21 cellular contexts compared by ENCODE assay signal in the genomic region with DNA sequence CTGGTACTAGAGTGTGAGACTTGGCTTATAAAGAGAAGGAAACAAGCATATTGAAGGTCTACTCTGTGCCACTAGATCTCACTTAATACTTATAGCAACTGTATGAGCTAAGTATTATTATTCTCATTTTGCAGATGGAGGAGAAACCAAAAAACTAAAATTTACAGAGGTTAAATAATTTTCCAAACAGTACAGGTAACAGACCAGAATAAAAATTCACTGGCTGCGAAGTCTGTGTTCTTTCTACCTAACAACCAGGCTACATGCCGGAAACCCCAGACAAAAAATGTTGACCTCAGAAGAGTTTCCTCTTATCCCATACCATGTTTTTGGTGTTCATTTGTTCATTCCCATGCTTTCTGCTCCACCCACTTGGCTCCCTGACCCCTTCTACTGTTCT.
"Had no signal": no experiment of that assay in that cellular context is flagged by ENCODE, and none has a peak within 500 bp of the region (broad histone marks: within the 10 kb centered on the region; RNA-seq: fewer than 3 reads in every experiment).

No MANE protein-coding gene starts in this region.

- H3K4me3 Mint-ChIP-seq: activated CD8-positive, alpha-beta T cell treated with anti-CD3 and anti-CD28 coated beads for 36 hours; activated T-cell treated with anti-CD3 and anti-CD28 coated beads, Interleukin-2, amount 50 U/mL, for 4 hours; dendritic cell treated with granulocyte-macrophage colony-stimulating factor and Interleukin-4, amounts not matched to agents 40 ng/mL and 50 ng/mL, for 4 days; naive B cell had no signal

- H3K36me3 ChIP-seq: left lung had no signal

- H3K27me3 ChIP-seq: left lung, right atrium auricular region, upper lobe of right lung had no signal

- H3K9ac ChIP-seq: SK-N-SH had no signal

- DNase-seq: activated CD4-positive, alpha-beta T cell treated with anti-CD3 and anti-CD28 coated beads for 4 hours; activated CD8-positive, alpha-beta T cell treated with anti-CD3 and anti-CD28 coated beads for 36 hours; activated gamma-delta T cell; activated T-cell treated with anti-CD3 and anti-CD28 coated beads, Interleukin-2, amount 50 U/mL, for 4 hours; amniotic stem cell; effector memory CD4-positive, alpha-beta T cell; hypothalamus; kidney; left lung; mammary epithelial cell; naive B cell; SK-N-SH; small intestine; stimulated activated CD4-positive, alpha-beta T cell treated with anti-CD3 and anti-CD28 coated beads, Interleukin-4, amount 100 ng/mL, for 4 hours; stimulated activated CD8-positive, alpha-beta memory T cell treated with anti-CD3 and anti-CD28 coated beads, Interleukin-4, amount 100 ng/mL, for 48 hours; stimulated activated naive CD4-positive, alpha-beta T cell treated with Interleukin-2 at 50 U/mL for 16 hours; upper lobe of right lung had no signal

- H3K27me3 Mint-ChIP-seq: activated CD8-positive, alpha-beta T cell treated with anti-CD3 and anti-CD28 coated beads for 36 hours; dendritic cell treated with granulocyte-macrophage colony-stimulating factor and Interleukin-4, amounts not matched to agents 40 ng/mL and 50 ng/mL, for 4 days; naive B cell had no signal

- H3K9me3 Mint-ChIP-seq: activated CD8-positive, alpha-beta T cell treated with anti-CD3 and anti-CD28 coated beads for 36 hours; activated naive CD4-positive, alpha-beta T cell treated with anti-CD3 and anti-CD28 coated beads, Interleukin-2, amount 50 U/mL, for 72 hours; activated T-cell treated with anti-CD3 and anti-CD28 coated beads, Interleukin-2, amount 50 U/mL, for 4 hours; dendritic cell treated with granulocyte-macrophage colony-stimulating factor and Interleukin-4, amounts not matched to agents 40 ng/mL and 50 ng/mL, for 4 days; naive B cell had no signal

- H3K36me3 Mint-ChIP-seq: naive B cell had no signal

- H3K4me3 ChIP-seq: left lung, right atrium auricular region, upper lobe of right lung had no signal

- H3K9me3 ChIP-seq: left lung, right atrium auricular region, SK-N-SH, upper lobe of right lung had no signal

- ATAC-seq: activated CD8-positive, alpha-beta T cell treated with anti-CD3 and anti-CD28 coated beads for 36 hours; activated naive CD4-positive, alpha-beta T cell treated with anti-CD3 and anti-CD28 coated beads, Interleukin-2, amount 50 U/mL, for 72 hours; activated T-cell treated with anti-CD3 and anti-CD28 coated beads, Interleukin-2, amount 50 U/mL, for 4 hours; left lung; upper lobe of right lung had no signal

- H3K27ac Mint-ChIP-seq: activated CD8-positive, alpha-beta T cell treated with anti-CD3 and anti-CD28 coated beads for 36 hours; activated naive CD4-positive, alpha-beta T cell treated with anti-CD3 and anti-CD28 coated beads, Interleukin-2, amount 50 U/mL, for 72 hours; dendritic cell treated with granulocyte-macrophage colony-stimulating factor and Interleukin-4, amounts not matched to agents 40 ng/mL and 50 ng/mL, for 4 days had no signal

- H3K27ac ChIP-seq: epithelial cell of prostate, left lung, upper lobe of right lung had no signal
